Comparison of ENCODE assay signal across 9 cellular contexts in the genomic region with DNA sequence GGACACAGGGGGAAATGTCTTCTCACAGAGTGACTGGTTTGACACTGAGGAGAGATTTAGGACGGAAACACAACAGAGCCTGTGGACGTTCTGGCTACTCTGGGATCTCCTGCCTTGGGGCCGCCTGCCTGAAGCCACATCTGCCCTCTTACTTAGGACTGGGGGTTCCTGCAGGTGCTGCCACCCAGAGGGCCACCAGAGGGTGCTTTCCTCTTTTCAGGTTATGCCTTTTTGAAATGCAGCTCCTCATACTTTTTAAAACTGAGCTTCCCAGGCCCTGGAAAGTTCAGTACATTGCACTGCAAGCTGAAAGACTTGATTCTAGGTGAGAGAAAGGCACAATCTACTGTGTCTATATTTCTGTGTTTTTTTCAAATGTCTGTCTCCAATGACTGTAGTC.
DNase-seq lines count a peak whose midpoint lies in the region; ATAC-seq and TF ChIP-seq lines count a peak whose summit lies in the region.
"Had no signal": no experiment of that assay in that cellular context is flagged by ENCODE, and none has a peak within 500 bp of the region (broad histone marks: within the 10 kb centered on the region; RNA-seq: fewer than 3 reads in every experiment).

No MANE protein-coding gene starts in this region.

- H3K9me3 Mint-ChIP-seq in type B pancreatic cell = peaks cover 13% of the 10 kb centered on the region

- H3K4me1 Mint-ChIP-seq in type B pancreatic cell (ENCODE audit: unreplicated experiment) = peaks cover 10% of the 10 kb centered on the region

- peak; percentile 68 for TF ChIP-seq CTCF in cardiac muscle cell (IDR thresholded peaks at IDR 0.05; ENCODE audit: low read depth, low read length)
- TF ChIP-seq CTCF in type B pancreatic cell (conservative IDR thresholded peaks at IDR 0.05) = peak; percentile 49
- no peak for TF ChIP-seq CTCF in coronary artery (IDR thresholded peaks at IDR 0.05)

- H3K4me3 ChIP-seq in cardiac muscle cell = no peak overlapping the region
- H3K4me3 ChIP-seq in coronary artery = no peak overlapping the region

- H3K27me3 Mint-ChIP-seq in type B pancreatic cell = no peaks in the 10 kb centered on the region
- H3K27me3 Mint-ChIP-seq: IgD-negative memory B cell had no signal

- no peaks in the 10 kb centered on the region for H3K36me3 ChIP-seq in cardiac muscle cell

- no peaks in the 10 kb centered on the region for H3K4me1 ChIP-seq in cardiac muscle cell (ENCODE audit: low read depth)

- H3K4me3 Mint-ChIP-seq in type B pancreatic cell = no peak overlapping the region
- H3K4me3 Mint-ChIP-seq: IgD-negative memory B cell had no signal

- peaks cover 8% of the 10 kb centered on the region for H3K36me3 Mint-ChIP-seq in type B pancreatic cell

- H3K27ac ChIP-seq in cardiac muscle cell (no peak overlapping the region), coronary artery (no peak overlapping the region)

- no peaks in the 10 kb centered on the region for H3K9me3 ChIP-seq in cardiac muscle cell (ENCODE audit: low read depth)

- no peaks in the 10 kb centered on the region for H3K27me3 ChIP-seq in cardiac muscle cell

- peak; percentile 47 for DNase-seq in EL
- DNase-seq in cardiac muscle cell (ENCODE audit: low read depth in 1 of 2, low spot score in 1 of 2) = peak; percentile 38 to 61
- DNase-seq in type B pancreatic cell (ENCODE audit: extremely low spot score, unreplicated experiment) = no peak
- no peak for DNase-seq in NCI-H510A (lab: John Stamatoyannopoulos, UW)
- no peak for DNase-seq in coronary artery (ENCODE audit: low spot score)

- no peak overlapping the region for H3K27ac Mint-ChIP-seq in type B pancreatic cell
- H3K27ac Mint-ChIP-seq: IgD-negative memory B cell had no signal

- ATAC-seq in HG02885 (IDR thresholded peaks at IDR 0.05; ENCODE audit: poor library complexity, unreplicated experiment) (peak; percentile 75), SK-N-SH treated with all-trans-retinoic acid at 6 μM for 48 hours (peak; percentile 62), HG02678 (IDR thresholded peaks at IDR 0.05; ENCODE audit: unreplicated experiment) (no peak)

TF ChIP-seq in SK-N-SH treated with all-trans-retinoic acid at 6 μM for 48 hours, 23 proteins besides CTCF, POLR2A, EP300 and RAD21:
- no peak for TF ChIP-seq ZNF8 (CRISPR knock-in tag; IDR thresholded peaks at IDR 0.05)
- no peak for TF ChIP-seq CSDC2 (CRISPR knock-in tag; IDR thresholded peaks at IDR 0.05)
- no peak for TF ChIP-seq ESRRG (CRISPR knock-in tag; IDR thresholded peaks at IDR 0.05)

Comparison
In these comparisons a context has a peak if more than half of its experiments do, and no peak if none do; other contexts are left out.
1. DNase-seq: peak in EL (single experiment) and cardiac muscle cell (2 of 2); none in type B pancreatic cell (single experiment), NCI-H510A (single experiment) and coronary artery (single experiment).